In the genomic region with DNA sequence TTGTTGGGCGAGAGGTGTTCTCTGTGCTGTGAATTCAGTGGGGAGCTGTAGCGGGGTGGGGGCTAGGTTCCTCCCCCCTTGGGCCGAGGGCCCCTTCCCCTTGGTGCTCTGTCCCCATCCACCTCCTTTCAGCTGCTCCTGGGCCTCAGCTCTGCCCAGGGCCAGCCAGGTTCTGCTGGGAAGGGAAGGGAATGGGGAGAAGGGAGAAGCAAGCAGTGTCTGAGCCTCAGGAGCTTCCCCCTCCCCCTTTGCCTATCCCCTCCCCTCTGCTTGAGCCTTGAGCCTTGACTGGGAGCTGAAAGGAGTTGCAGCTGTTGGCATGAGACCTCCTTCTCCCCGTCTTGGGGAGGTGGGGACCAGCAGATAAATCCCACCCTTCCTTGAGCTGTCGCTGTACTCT, we compare ENCODE assay signal across 8 cellular contexts. TPM values are rescaled to one million over a fixed set of nuclear protein-coding genes. Genes with fewer than 3 reads are reported as not detected.
DNase-seq lines count a peak whose midpoint lies in the region; ATAC-seq lines count a peak whose summit lies in the region.

No MANE protein-coding gene starts in this region.

- H3K4me3 Mint-ChIP-seq in T-helper 17 cell, result peak overlapping the region; percentile 95

- H3K27me3 ChIP-seq in skeletal muscle satellite cell (ENCODE audit: control insufficient read depth, insufficient read depth, low read length), result no peaks in the 10 kb centered on the region

- peaks cover 28% of the 10 kb centered on the region for H3K4me1 Mint-ChIP-seq in T-helper 17 cell

- H3K4me2 ChIP-seq in skeletal muscle satellite cell (ENCODE audit: low read length), result peak overlapping the region; percentile 96

- ATAC-seq in T-helper 17 cell (no peak), GM19463 (IDR thresholded peaks at IDR 0.05; ENCODE audit: unreplicated experiment) (no peak)

- H3K9me3 ChIP-seq in T-helper 17 cell (ENCODE audit: control insufficient read depth, low read length, poor library complexity, severe bottlenecking) (no peaks in the 10 kb centered on the region), skeletal muscle satellite cell (replicated peaks; ENCODE audit: low read length) (no peaks in the 10 kb centered on the region)

- DNase-seq in DMS53 (lab: John Stamatoyannopoulos, UW) (peak; percentile 56), DMS53 treated with DMSO at 0.1 percent for 48 hours (lab: John Stamatoyannopoulos, UW; ENCODE audit: unreplicated experiment) (no peak), T-helper 17 cell (no peak), glomerular visceral epithelial cell (ENCODE audit: extremely low spot score) (peak; percentile 20), GOT3 (lab: John Stamatoyannopoulos, UW) (no peak)
- no peak for DNase-seq in central memory CD4-positive, alpha-beta T cell

- H3K4me3 ChIP-seq in skeletal muscle satellite cell (ENCODE audit: low read length), result peak overlapping the region; percentile 100

- no peaks in the 10 kb centered on the region for H3K27me3 Mint-ChIP-seq in T-helper 17 cell

- H3K27ac Mint-ChIP-seq in T-helper 17 cell, result peak overlapping the region; percentile 11

- peaks cover 67% of the 10 kb centered on the region for H3K36me3 ChIP-seq in skeletal muscle satellite cell (ENCODE audit: insufficient read depth, low read length)

- H3K36me3 Mint-ChIP-seq in T-helper 17 cell (ENCODE audit: low read depth), result peaks cover 7% of the 10 kb centered on the region

- H3K9ac ChIP-seq in skeletal muscle satellite cell (ENCODE audit: low read depth, low read length), result peak overlapping the region; percentile 98

- peaks cover 18% of the 10 kb centered on the region for H3K4me1 ChIP-seq in skeletal muscle satellite cell (ENCODE audit: control insufficient read depth, insufficient read depth, low read length)

RNA-seq across cellular contexts. Expression of a gene that starts 0.6 kb away (rescaled TPM):
- total RNA-seq in T-helper 17 cell, result 10 to 100 TPM; 25.2 to 29.0 TPM
- 75.1 and 96.1 TPM in 2 replicates for total RNA-seq in skeletal muscle satellite cell (2012; rRNA removed)

RNA-seq across cellular contexts. Expression of a gene that starts 6.8 kb away (rescaled TPM):
- 10 to 100 TPM; 31.1 TPM for total RNA-seq in T-helper 17 cell
- total RNA-seq in skeletal muscle satellite cell (2012; rRNA removed), result 56.8 and 69.7 TPM in 2 replicates

RNA-seq across cellular contexts. Expression of a gene that starts 7.1 kb away (rescaled TPM):
- total RNA-seq in T-helper 17 cell, result 10 to 100 TPM; 23.7 to 26.3 TPM
- total RNA-seq in skeletal muscle satellite cell (2012; rRNA removed), result 54.2 and 62.9 TPM in 2 replicates

RNA-seq across cellular contexts. Expression of a gene that starts 32.8 kb away (rescaled TPM):
- total RNA-seq in T-helper 17 cell, result 10 to 100 TPM in 1 of 2 donors, 1 to 10 TPM in 1; 8.2 to 11.2 TPM
- 29.7 and 36.5 TPM in 2 replicates for total RNA-seq in skeletal muscle satellite cell (2012; rRNA removed)

RNA-seq across cellular contexts. Expression of a gene that starts 36.5 kb away (rescaled TPM):
- 10 to 100 TPM; 27.5 to 28.4 TPM for total RNA-seq in T-helper 17 cell
- total RNA-seq in skeletal muscle satellite cell (2012; rRNA removed), result 33.2 and 38.7 TPM in 2 replicates

Comparison
In these comparisons a context has a peak if more than half of its experiments do, and no peak if none do; other contexts are left out.
1. DNase-seq: peak in DMS53 (single experiment) and glomerular visceral epithelial cell (single experiment); none in DMS53 treated with DMSO at 0.1 percent for 48 hours (single experiment), T-helper 17 cell (0 of 3), central memory CD4-positive, alpha-beta T cell (single experiment) and GOT3 (single experiment).